In the genomic region with DNA sequence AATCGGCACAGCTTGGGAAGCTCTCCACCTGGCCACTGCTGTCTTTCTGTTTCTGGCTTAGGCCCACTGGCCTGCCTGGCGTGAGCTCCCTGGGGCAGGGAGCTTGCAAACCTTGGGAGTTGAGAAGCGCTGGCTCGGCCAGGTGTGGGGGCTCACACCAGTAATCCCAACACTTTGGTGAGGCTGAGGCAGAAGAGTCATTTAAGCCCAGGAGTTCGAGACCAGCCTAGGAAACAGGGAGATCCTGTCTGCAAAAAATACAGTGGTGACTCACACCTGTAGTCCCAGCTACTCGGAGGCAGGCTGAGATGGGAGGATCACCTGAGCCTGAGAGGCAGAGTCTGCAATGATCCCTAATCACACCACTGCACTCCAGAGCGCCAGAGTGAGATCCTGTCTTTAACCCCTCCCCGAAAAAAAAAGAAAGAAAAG, we compare ENCODE assay signal across 15 cellular contexts. TPM values are rescaled to one million over a fixed set of nuclear protein-coding genes. Genes with fewer than 3 reads are reported as not detected.
DNase-seq lines count a peak whose midpoint lies in the region; ATAC-seq and TF ChIP-seq lines count a peak whose summit lies in the region.
"Had no signal": no experiment of that assay in that cellular context is flagged by ENCODE, and none has a peak within 500 bp of the region (broad histone marks: within the 10 kb centered on the region; RNA-seq: fewer than 3 reads in every experiment).

No MANE protein-coding gene starts in this region.

- TF ChIP-seq CTCF in epithelial cell of esophagus (IDR thresholded peaks at IDR 0.05; ENCODE audit: insufficient read depth, low read depth, low read length, missing control alignments), result no peak
- TF ChIP-seq CTCF in progenitor cell of endocrine pancreas (IDR thresholded peaks at IDR 0.05; ENCODE audit: unreplicated experiment), result no peak
- no peak for TF ChIP-seq CTCF in endothelial cell (IDR thresholded peaks at IDR 0.05; ENCODE audit: unreplicated experiment)

- ATAC-seq in stimulated activated naive CD8-positive, alpha-beta T cell treated with anti-CD3 and anti-CD28 coated beads, Interleukin-15, Interleukin-2, amounts not matched to agents 100 U/mL and 50 U/mL, for 24 hours, result no peak
- ATAC-seq: left ventricle myocardium superior; natural killer cell treated with Interleukin-12 subunit alpha and Interleukin-12 subunit beta and Interleukin-15 and Interleukin-18, amount 100 ng/mL, for 72 hours had no signal

- DNase-seq in stimulated activated naive CD8-positive, alpha-beta T cell treated with anti-CD3 and anti-CD28 coated beads, Interleukin-15, Interleukin-2, amounts not matched to agents 100 U/mL and 50 U/mL, for 24 hours, result no peak
- DNase-seq in epithelial cell of esophagus (ENCODE audit: low read depth) (peak; percentile 70), progenitor cell of endocrine pancreas (ENCODE audit: low spot score, unreplicated experiment) (no peak), NCI-H1048 (lab: John Stamatoyannopoulos, UW) (no peak), endothelial cell (ENCODE audit: low spot score) (no peak), kidney glomerular epithelial cell (lab: John Stamatoyannopoulos, UW) (no peak), NCI-H226 (no peak)
- DNase-seq: activated naive CD4-positive, alpha-beta T cell treated with anti-CD3 and anti-CD28 coated beads, Interleukin-2, amount 10 ng/mL, durations not matched to agents 7 days and 5 days; left ventricle myocardium superior; NCI-H1092 treated with DMSO at 0.1 percent for 48 hours; stimulated activated CD4-positive, alpha-beta T cell treated with anti-CD3 and anti-CD28 coated beads, Interleukin-2, amount 100 ng/mL, for 48 hours had no signal

- H3K27ac Mint-ChIP-seq in stimulated activated naive CD8-positive, alpha-beta T cell treated with anti-CD3 and anti-CD28 coated beads, Interleukin-15, Interleukin-2, amounts not matched to agents 100 ng/mL and 50 ng/mL, for 24 hours, result peak overlapping the region; percentile 83
- H3K27ac Mint-ChIP-seq in progenitor cell of endocrine pancreas (peak overlapping the region; percentile 69), endothelial cell (ENCODE audit: unreplicated experiment) (no peak overlapping the region)
- H3K27ac Mint-ChIP-seq: activated naive CD4-positive, alpha-beta T cell treated with anti-CD3 and anti-CD28 coated beads, Interleukin-2, amount 10 ng/mL, durations not matched to agents 7 days and 5 days had no signal

- peaks cover 14% of the 10 kb centered on the region for H3K36me3 Mint-ChIP-seq in stimulated activated naive CD8-positive, alpha-beta T cell treated with anti-CD3 and anti-CD28 coated beads, Interleukin-15, Interleukin-2, amounts not matched to agents 100 ng/mL and 50 ng/mL, for 24 hours (ENCODE audit: low read depth)
- H3K36me3 Mint-ChIP-seq in progenitor cell of endocrine pancreas (ENCODE audit: insufficient read depth) (no peaks in the 10 kb centered on the region), endothelial cell (ENCODE audit: low read depth, unreplicated experiment) (no peaks in the 10 kb centered on the region)
- H3K36me3 Mint-ChIP-seq: IgD-negative memory B cell; natural killer cell treated with Interleukin-12 subunit alpha and Interleukin-12 subunit beta and Interleukin-15 and Interleukin-18, amount 100 ng/mL, for 72 hours had no signal

- no peaks in the 10 kb centered on the region for H3K27me3 Mint-ChIP-seq in stimulated activated naive CD8-positive, alpha-beta T cell treated with anti-CD3 and anti-CD28 coated beads, Interleukin-15, Interleukin-2, amounts not matched to agents 100 ng/mL and 50 ng/mL, for 24 hours
- H3K27me3 Mint-ChIP-seq in progenitor cell of endocrine pancreas (no peaks in the 10 kb centered on the region), endothelial cell (ENCODE audit: unreplicated experiment) (peaks cover 7% of the 10 kb centered on the region)
- H3K27me3 Mint-ChIP-seq: IgD-negative memory B cell; natural killer cell treated with Interleukin-12 subunit alpha and Interleukin-12 subunit beta and Interleukin-15 and Interleukin-18, amount 100 ng/mL, for 72 hours had no signal

- no peaks in the 10 kb centered on the region for H3K9me3 Mint-ChIP-seq in stimulated activated naive CD8-positive, alpha-beta T cell treated with anti-CD3 and anti-CD28 coated beads, Interleukin-15, Interleukin-2, amounts not matched to agents 100 ng/mL and 50 ng/mL, for 24 hours
- no peaks in the 10 kb centered on the region for H3K9me3 Mint-ChIP-seq in progenitor cell of endocrine pancreas (ENCODE audit: low read depth)
- H3K9me3 Mint-ChIP-seq in endothelial cell (ENCODE audit: unreplicated experiment), result no peaks in the 10 kb centered on the region
- H3K9me3 Mint-ChIP-seq: activated naive CD4-positive, alpha-beta T cell treated with anti-CD3 and anti-CD28 coated beads, Interleukin-2, amount 10 ng/mL, durations not matched to agents 7 days and 5 days; IgD-negative memory B cell; natural killer cell treated with Interleukin-12 subunit alpha and Interleukin-12 subunit beta and Interleukin-15 and Interleukin-18, amount 100 ng/mL, for 72 hours had no signal

- no peak overlapping the region for H3K4me3 Mint-ChIP-seq in stimulated activated naive CD8-positive, alpha-beta T cell treated with anti-CD3 and anti-CD28 coated beads, Interleukin-15, Interleukin-2, amounts not matched to agents 100 ng/mL and 50 ng/mL, for 24 hours
- no peak overlapping the region for H3K4me3 Mint-ChIP-seq in progenitor cell of endocrine pancreas (ENCODE audit: low read depth)
- no peak overlapping the region for H3K4me3 Mint-ChIP-seq in endothelial cell (ENCODE audit: unreplicated experiment)
- H3K4me3 Mint-ChIP-seq: activated naive CD4-positive, alpha-beta T cell treated with anti-CD3 and anti-CD28 coated beads, Interleukin-2, amount 10 ng/mL, durations not matched to agents 7 days and 5 days; natural killer cell treated with Interleukin-12 subunit alpha and Interleukin-12 subunit beta and Interleukin-15 and Interleukin-18, amount 100 ng/mL, for 72 hours had no signal

- H3K4me1 Mint-ChIP-seq in stimulated activated naive CD8-positive, alpha-beta T cell treated with anti-CD3 and anti-CD28 coated beads, Interleukin-15, Interleukin-2, amounts not matched to agents 100 ng/mL and 50 ng/mL, for 24 hours (ENCODE audit: low read depth), result peaks cover 28% of the 10 kb centered on the region
- H3K4me1 Mint-ChIP-seq in progenitor cell of endocrine pancreas (ENCODE audit: low read depth) (peaks cover 3% of the 10 kb centered on the region), endothelial cell (ENCODE audit: unreplicated experiment) (no peaks in the 10 kb centered on the region)

- no peak overlapping the region for H3K4me3 ChIP-seq in epithelial cell of esophagus (ENCODE audit: low read length)

RNA-seq across cellular contexts. Expression of a gene that starts 4.0 kb away (rescaled TPM):
- total RNA-seq in progenitor cell of endocrine pancreas (18.4 and 19.3 TPM in 2 replicates), endothelial cell (ENCODE audit: unreplicated experiment) (3.4 TPM)

RNA-seq across cellular contexts. Expression of a gene that starts 10.1 kb away (rescaled TPM):
- 12.4 and 12.7 TPM in 2 replicates for total RNA-seq in progenitor cell of endocrine pancreas
- not detected for total RNA-seq in endothelial cell (ENCODE audit: unreplicated experiment)
- total RNA-seq: activated CD8-positive, alpha-beta memory T cell treated with anti-CD3 and anti-CD28 coated beads for 36 hours; left ventricle myocardium superior; natural killer cell treated with Interleukin-12 subunit alpha and Interleukin-12 subunit beta and Interleukin-15 and Interleukin-18, amount 100 ng/mL, for 72 hours had no signal

RNA-seq across cellular contexts. Expression of a gene that starts 56.1 kb away (rescaled TPM):
- total RNA-seq in progenitor cell of endocrine pancreas (38.5 and 44.0 TPM in 2 replicates), endothelial cell (ENCODE audit: unreplicated experiment) (38.6 TPM)

RNA-seq across cellular contexts. Expression of a gene that starts 57.0 kb away (rescaled TPM):
- total RNA-seq in progenitor cell of endocrine pancreas, result 3.6 and 4.6 TPM in 2 replicates
- 1.2 TPM for total RNA-seq in endothelial cell (ENCODE audit: unreplicated experiment)
- total RNA-seq: left ventricle myocardium superior had no signal

Comparison
In these comparisons a context has a peak if more than half of its experiments do, and no peak if none do; other contexts are left out.
1. RNA of a gene that starts 10.1 kb away (total RNA-seq): 12.4 to 12.7 TPM in progenitor cell of endocrine pancreas; not detected in endothelial cell (single experiment); every median in the first group is over 10 times any median in the second.